Comparison of ENCODE assay signal across 8 cellular contexts in genomic region chr17:35087731-35088646, GRCh38. TPM values are rescaled to one million over a fixed set of nuclear protein-coding genes. Genes with fewer than 3 reads are reported as not detected.
DNase-seq lines count a peak whose midpoint lies in the region; ATAC-seq and TF ChIP-seq lines count a peak whose summit lies in the region.

No MANE protein-coding gene starts in this region.

- H3K79me2 ChIP-seq in Karpas-422 (ENCODE audit: low read length) = no peaks in the 10 kb centered on the region

- H3K4me2 ChIP-seq in Karpas-422 (ENCODE audit: low read depth, low read length, poor library complexity, severe bottlenecking) = peak overlapping the region; percentile 77

- H3K27ac Mint-ChIP-seq in WTC11 = peak overlapping the region; percentile 78
- H3K27ac Mint-ChIP-seq in stimulated activated naive CD8-positive, alpha-beta T cell treated with anti-CD3 and anti-CD28 coated beads, Interleukin-15, Interleukin-2, amounts not matched to agents 100 ng/mL and 50 ng/mL, for 24 hours = peak overlapping the region; percentile 89

- peaks cover 52% of the 10 kb centered on the region for H3K4me1 Mint-ChIP-seq in WTC11
- peaks cover 74% of the 10 kb centered on the region for H3K4me1 Mint-ChIP-seq in stimulated activated naive CD8-positive, alpha-beta T cell treated with anti-CD3 and anti-CD28 coated beads, Interleukin-15, Interleukin-2, amounts not matched to agents 100 ng/mL and 50 ng/mL, for 24 hours (ENCODE audit: low read depth)

- H3K27me3 ChIP-seq in Karpas-422 (ENCODE audit: low read length) (no peaks in the 10 kb centered on the region), right lobe of liver (no peaks in the 10 kb centered on the region)
- H3K27me3 ChIP-seq in effector memory CD4-positive, alpha-beta T cell (replicated peaks; ENCODE audit: control insufficient read depth, insufficient read depth, low read length, poor library complexity, severe bottlenecking) = no peaks in the 10 kb centered on the region

- DNase-seq in AG09319 (ENCODE audit: extremely low read depth, low read depth) (no peak), Karpas-422 (no peak), WTC11 (ENCODE audit: low spot score) (peak; percentile 50), right lobe of liver (peak; percentile 69 to 81 (median 71))
- DNase-seq in effector memory CD4-positive, alpha-beta T cell = peak in 2 of 3 donors; percentile 13 to 21

- peak overlapping the region; percentile 78 for H3K9ac ChIP-seq in Karpas-422 (ENCODE audit: low read length)

- POLR2A ChIA-PET in WTC11 (lab: Charles Lee) = no interaction called here

- no peaks in the 10 kb centered on the region for H3K9me3 Mint-ChIP-seq in WTC11
- no peaks in the 10 kb centered on the region for H3K9me3 Mint-ChIP-seq in stimulated activated naive CD8-positive, alpha-beta T cell treated with anti-CD3 and anti-CD28 coated beads, Interleukin-15, Interleukin-2, amounts not matched to agents 100 ng/mL and 50 ng/mL, for 24 hours

- peak; percentile 11 for TF ChIP-seq CTCF in AG09319 (IDR thresholded peaks at IDR 0.05; ENCODE audit: low read depth, low read length)
- TF ChIP-seq CTCF in WTC11 (IDR thresholded peaks at IDR 0.05) = no peak
- no peak for TF ChIP-seq CTCF in right lobe of liver (IDR thresholded peaks at IDR 0.05)

- H3K36me3 ChIP-seq in Karpas-422 (ENCODE audit: insufficient read depth, low read length) (no peaks in the 10 kb centered on the region), right lobe of liver (no peaks in the 10 kb centered on the region)
- H3K36me3 ChIP-seq in effector memory CD4-positive, alpha-beta T cell (ENCODE audit: control insufficient read depth, insufficient read depth, low read length) = no peaks in the 10 kb centered on the region

- ATAC-seq in GM18861 (IDR thresholded peaks at IDR 0.05; ENCODE audit: unreplicated experiment) (peak; percentile 14), WTC11 (peak; percentile 12), right lobe of liver (peak; percentile 53 to 58 (median 55)), HG03521 (IDR thresholded peaks at IDR 0.05; ENCODE audit: unreplicated experiment) (no peak)

- H3K27ac ChIP-seq in Karpas-422 (ENCODE audit: low read length) = no peak overlapping the region
- peak overlapping the region; percentile 97 for H3K27ac ChIP-seq in effector memory CD4-positive, alpha-beta T cell (ENCODE audit: insufficient read depth, low read length, poor library complexity, severe bottlenecking)
- peak overlapping the region; percentile 88 to 94 (median 90) for H3K27ac ChIP-seq in right lobe of liver

- no peaks in the 10 kb centered on the region for H3K9me2 ChIP-seq in Karpas-422 (replicated peaks; ENCODE audit: insufficient read depth, low read length)

- H3K4me1 ChIP-seq in Karpas-422 (ENCODE audit: low read length) = peaks cover 25% of the 10 kb centered on the region
- H3K4me1 ChIP-seq in effector memory CD4-positive, alpha-beta T cell (ENCODE audit: control insufficient read depth, insufficient read depth, low read length, poor library complexity, severe bottlenecking) = peaks cover 23% of the 10 kb centered on the region
- peaks cover 0 to 19% (median 5%) of the 10 kb centered on the region in 4 donors for H3K4me1 ChIP-seq in right lobe of liver

- intact Hi-C loops in right lobe of liver (cut with DNase I) = no loop called here

- H4K20me1 ChIP-seq in Karpas-422 (ENCODE audit: insufficient read depth, low read depth, low read length) = no peaks in the 10 kb centered on the region; the same call in 1 of the 2 replicates

- H3K36me3 Mint-ChIP-seq in WTC11 = no peaks in the 10 kb centered on the region
- no peaks in the 10 kb centered on the region for H3K36me3 Mint-ChIP-seq in stimulated activated naive CD8-positive, alpha-beta T cell treated with anti-CD3 and anti-CD28 coated beads, Interleukin-15, Interleukin-2, amounts not matched to agents 100 ng/mL and 50 ng/mL, for 24 hours (ENCODE audit: low read depth)

- peaks cover 4% of the 10 kb centered on the region for H3K27me3 Mint-ChIP-seq in WTC11 (ENCODE audit: low read depth)
- no peaks in the 10 kb centered on the region for H3K27me3 Mint-ChIP-seq in stimulated activated naive CD8-positive, alpha-beta T cell treated with anti-CD3 and anti-CD28 coated beads, Interleukin-15, Interleukin-2, amounts not matched to agents 100 ng/mL and 50 ng/mL, for 24 hours

- H3K4me3 Mint-ChIP-seq in WTC11 = peak overlapping the region; percentile 87
- H3K4me3 Mint-ChIP-seq in stimulated activated naive CD8-positive, alpha-beta T cell treated with anti-CD3 and anti-CD28 coated beads, Interleukin-15, Interleukin-2, amounts not matched to agents 100 ng/mL and 50 ng/mL, for 24 hours = peak overlapping the region; percentile 90

- WGBS in right lobe of liver (ENCODE audit: insufficient coverage, low coverage, low lambda C conversion rate, missing lambda C conversion rate) = under 1% methylated on average over 14 of the region's 22 CpGs

- H3K4me3 ChIP-seq in Karpas-422 (ENCODE audit: low read length) = peak overlapping the region; percentile 69
- H3K4me3 ChIP-seq in effector memory CD4-positive, alpha-beta T cell (ENCODE audit: insufficient read depth, low read depth, low read length, poor library complexity, severe bottlenecking) = peak overlapping the region; percentile 69
- peak overlapping the region; percentile 87 to 97 (median 89) for H3K4me3 ChIP-seq in right lobe of liver

- H2AFZ ChIP-seq in Karpas-422 (ENCODE audit: low read length) = peak overlapping the region; percentile 86; the same call in 1 of the 2 replicates

- H3K9me3 ChIP-seq in Karpas-422 (ENCODE audit: low read length) (no peaks in the 10 kb centered on the region), right lobe of liver (no peaks in the 10 kb centered on the region)
- H3K9me3 ChIP-seq in effector memory CD4-positive, alpha-beta T cell (ENCODE audit: control insufficient read depth, low read length) = no peaks in the 10 kb centered on the region

- TF ChIP-seq POLR2A in right lobe of liver (IDR thresholded peaks at IDR 0.05) = no peak

- CTCF ChIA-PET in WTC11 (lab: Charles Lee) = no interaction called here

TF ChIP-seq in WTC11, 78 proteins besides CTCF, POLR2A, EP300 and RAD21 (continues in another document):
- TF ChIP-seq FOXK1 (CRISPR knock-in tag; IDR thresholded peaks at IDR 0.05) = no peak
- no peak for TF ChIP-seq KAT7 (CRISPR knock-in tag; IDR thresholded peaks at IDR 0.05; ENCODE audit: borderline replicate concordance)
- no peak for TF ChIP-seq ERG (CRISPR knock-in tag; IDR thresholded peaks at IDR 0.05)
- no peak for TF ChIP-seq ZBTB21 (CRISPR knock-in tag; IDR thresholded peaks at IDR 0.05; ENCODE audit: borderline replicate concordance)
- no peak for TF ChIP-seq ZNF671 (CRISPR knock-in tag; IDR thresholded peaks at IDR 0.05)
- no peak for TF ChIP-seq TEAD4 (CRISPR knock-in tag; IDR thresholded peaks at IDR 0.05)
- TF ChIP-seq OVOL2 (CRISPR knock-in tag; IDR thresholded peaks at IDR 0.05; ENCODE audit: borderline replicate concordance) = no peak
- no peak for TF ChIP-seq CREM (CRISPR knock-in tag; IDR thresholded peaks at IDR 0.05)
- no peak for TF ChIP-seq USF2 (CRISPR knock-in tag; IDR thresholded peaks at IDR 0.05)
- no peak for TF ChIP-seq ELF4 (CRISPR knock-in tag; IDR thresholded peaks at IDR 0.05; ENCODE audit: low read depth)
- no peak for TF ChIP-seq SMAD3 (CRISPR knock-in tag; IDR thresholded peaks at IDR 0.05; ENCODE audit: borderline replicate concordance)
- TF ChIP-seq MLX (CRISPR knock-in tag; IDR thresholded peaks at IDR 0.05) = no peak
- no peak for TF ChIP-seq MAX (CRISPR knock-in tag; IDR thresholded peaks at IDR 0.05)

RNA-seq across cellular contexts. Expression of gene RFFL, which starts 24.5 kb away (rescaled TPM):
- total RNA-seq in Karpas-422 (2014; rRNA removed; shearing (Covaris generic); ENCODE audit: low replicate concordance) = 14.6 and 16.3 TPM in 2 replicates
- total RNA-seq in WTC11 (2021) (26.6 to 30.3 TPM (median 27.8 TPM) in 3 replicates), right lobe of liver (10 to 100 TPM; 29.0 to 39.0 (median 34.1) TPM)

RNA-seq across cellular contexts. Expression of gene RAD51D, which starts 31.7 kb away (rescaled TPM):
- 7.2 and 9.0 TPM in 2 replicates for total RNA-seq in Karpas-422 (2014; rRNA removed; shearing (Covaris generic); ENCODE audit: low replicate concordance)
- total RNA-seq in WTC11 (2021) (13.8 to 15.7 TPM (median 15.0 TPM) in 3 replicates), right lobe of liver (1 to 10 TPM; 3.9 to 5.5 (median 4.3) TPM)

RNA-seq across cellular contexts. Expression of gene FNDC8, which starts 33.4 kb away (rescaled TPM):
- total RNA-seq in Karpas-422 (2014; rRNA removed; shearing (Covaris generic); ENCODE audit: low replicate concordance) = not detected in 2 replicates
- total RNA-seq in WTC11 (2021) (not detected in 3 replicates), right lobe of liver (not detected)

RNA-seq across cellular contexts. Expression of gene NLE1, which starts 54.1 kb away (rescaled TPM):
- 14.1 and 22.5 TPM in 2 replicates for total RNA-seq in Karpas-422 (2014; rRNA removed; shearing (Covaris generic); ENCODE audit: low replicate concordance)
- 44.7 to 52.2 TPM (median 51.0 TPM) in 3 replicates for total RNA-seq in WTC11 (2021)
- 10 to 100 TPM in 1 of 6 experiments, 1 to 10 TPM in 5; 4.9 to 12.3 (median 5.9) TPM for total RNA-seq in right lobe of liver

RNA-seq across cellular contexts. Expression of gene UNC45B, which starts 59.6 kb away (rescaled TPM):
- not detected in 2 replicates for total RNA-seq in Karpas-422 (2014; rRNA removed; shearing (Covaris generic); ENCODE audit: low replicate concordance)
- total RNA-seq in WTC11 (2021) = 0.07 to 0.16 TPM in 2 of 3 replicates, not detected in the other
- total RNA-seq in right lobe of liver = under 1 TPM in 2 of 6 experiments, not detected in 4; 0.07 to 0.19 TPM

Comparison
In these comparisons a context has a peak if more than half of its experiments do, and no peak if none do; other contexts are left out.
1. DNase-seq: peak in WTC11 (single experiment), effector memory CD4-positive, alpha-beta T cell (2 of 3) and right lobe of liver (3 of 3); none in AG09319 (single experiment) and Karpas-422 (single experiment).
2. Peak in every context shown above with its lines, with median percentiles within 50 percentile points of each other: H3K4me3 ChIP-seq.